ENCODE assay signal across 20 cellular contexts in genomic region chr2:110659248-110659647, GRCh38. TPM values are rescaled to one million over a fixed set of nuclear protein-coding genes. Genes with fewer than 3 reads are reported as not detected.
A peak's percentile ranks its signal among the peaks of the same experiment; 100 is the strongest.
DNase-seq lines count a peak whose midpoint lies in the region; ATAC-seq and TF ChIP-seq lines count a peak whose summit lies in the region.
"Had no signal": no experiment of that assay in that cellular context is flagged by ENCODE, and none has a peak within 500 bp of the region (broad histone marks: within the 10 kb centered on the region; RNA-seq: fewer than 3 reads in every experiment).

No MANE protein-coding gene starts in this region.

- H3K27me3 ChIP-seq in mesenchymal stem cell (ENCODE audit: control insufficient read depth in 1 of 2, insufficient read depth in 1 of 2, low read length in 2 of 2) = no peaks in the 10 kb centered on the region
- H3K27me3 ChIP-seq: BE2C, SJSA1, tibial nerve had no signal

- no peak overlapping the region for H3K4me2 ChIP-seq in mesenchymal stem cell (ENCODE audit: low read length, poor library complexity, severe bottlenecking)

- H3K14ac ChIP-seq in mesenchymal stem cell (ENCODE audit: low read length in 2 of 2) = no peak overlapping the region

- 100% methylated on average over 1 of the region's 2 CpGs for WGBS in mesenchymal stem cell

- no peak overlapping the region for H3K23ac ChIP-seq in mesenchymal stem cell (ENCODE audit: low read length in 2 of 2)

- no peak overlapping the region for H3K18ac ChIP-seq in mesenchymal stem cell (ENCODE audit: low read depth in 1 of 2, low read length in 2 of 2)

- H2BK5ac ChIP-seq in mesenchymal stem cell (ENCODE audit: low read depth, low read length, poor library complexity, severe bottlenecking) = no peak overlapping the region

- H3K79me1 ChIP-seq in mesenchymal stem cell (replicated peaks; ENCODE audit: low read length, poor library complexity, severe bottlenecking) = peaks cover 7% of the 10 kb centered on the region

- peak overlapping the region; percentile 53 for H3K27ac ChIP-seq in mesenchymal stem cell (ENCODE audit: low read length, poor library complexity, severe bottlenecking)
- H3K27ac ChIP-seq: SJSA1, skin epidermis, tibial nerve had no signal

- H3K36me3 ChIP-seq in mesenchymal stem cell (ENCODE audit: control insufficient read depth in 1 of 2, insufficient read depth in 2 of 2, low read depth in 1 of 2, low read length in 2 of 2) = peaks cover 2 to 14% of the 10 kb centered on the region in 2 experiments
- H3K36me3 ChIP-seq: tibial nerve had no signal

- H3K4ac ChIP-seq in mesenchymal stem cell (ENCODE audit: low read depth in 1 of 2, low read length in 2 of 2) = no peak overlapping the region

- no peak overlapping the region for H3K9ac ChIP-seq in mesenchymal stem cell (ENCODE audit: low read length)

- no peak overlapping the region for H4K91ac ChIP-seq in mesenchymal stem cell (ENCODE audit: low read length)

- no peak overlapping the region for H4K8ac ChIP-seq in mesenchymal stem cell (ENCODE audit: low read length)

- H2BK120ac ChIP-seq in mesenchymal stem cell (ENCODE audit: low read depth, low read length) = no peak overlapping the region

- TF ChIP-seq CTCF in AG10803 (conservative IDR thresholded peaks at IDR 0.05; ENCODE audit: low read length) = no peak

- DNase-seq in AG10803 (ENCODE audit: low read depth) (peak; percentile 41), EH (ENCODE audit: low read depth) (peak; percentile 38), amniotic epithelial cell (ENCODE audit: low read depth) (peak; percentile 86), mesenchymal stem cell (no peak), NCI-H2227 (lab: John Stamatoyannopoulos, UW; ENCODE audit: unreplicated experiment) (no peak), hippocampal formation (lab: John Stamatoyannopoulos, UW) (no peak)
- DNase-seq: activated CD4-positive, CD25-positive, alpha-beta regulatory T cell treated with anti-CD3 and anti-CD28 coated beads, Interleukin-2, amount 50 U/mL, for 72 hours; activated gamma-delta T cell; anterior cingulate cortex; BE2C; mesendoderm; NCI-H1436 treated with DMSO at 0.1 percent for 48 hours; NCI-H2171; NCI-H774; OCI-M1 had no signal

- H2AK5ac ChIP-seq in mesenchymal stem cell (ENCODE audit: low read length, severe bottlenecking) = no peak overlapping the region

- H2AFZ ChIP-seq in mesenchymal stem cell (ENCODE audit: low read depth, low read length) = no peak overlapping the region

- ATAC-seq in GM18873 (IDR thresholded peaks at IDR 0.05; ENCODE audit: low FRiP score, unreplicated experiment) = no peak
- ATAC-seq: natural killer cell treated with Interleukin-12 subunit alpha and Interleukin-12 subunit beta and Interleukin-15 and Interleukin-18, amount 100 ng/mL, for 72 hours had no signal

- H2BK12ac ChIP-seq in mesenchymal stem cell (ENCODE audit: low read length in 2 of 2) = no peak overlapping the region

- no peaks in the 10 kb centered on the region for H3K9me3 ChIP-seq in mesenchymal stem cell (ENCODE audit: control insufficient read depth, low read length)
- H3K9me3 ChIP-seq: BE2C, SJSA1, tibial nerve had no signal

- H2BK15ac ChIP-seq in mesenchymal stem cell (ENCODE audit: low read depth, poor library complexity, severe bottlenecking) = no peak overlapping the region

- H3K4me1 ChIP-seq in mesenchymal stem cell (ENCODE audit: control insufficient read depth, insufficient read depth, low read depth, low read length) = peaks cover 2% of the 10 kb centered on the region
- H3K4me1 ChIP-seq: BE2C, SJSA1, tibial nerve had no signal

- H3K4me3 ChIP-seq in AG10803 (ENCODE audit: low read length) (no peak overlapping the region), mesenchymal stem cell (ENCODE audit: insufficient read depth in 1 of 2, low read depth in 1 of 2, low read length in 2 of 2) (no peak overlapping the region)
- H3K4me3 ChIP-seq: SJSA1, skin epidermis, tibial nerve had no signal

RNA-seq across cellular contexts. Expression of gene BUB1, which starts 18.6 kb away (rescaled TPM):
- 5.1 TPM for polyA plus RNA-seq in mesenchymal stem cell (2013, experiment 1 of 2)
- 5.3 TPM for polyA plus RNA-seq in mesenchymal stem cell (2013, experiment 2 of 2)

Comparison
In these comparisons a context has a peak if more than half of its experiments do, and no peak if none do; other contexts are left out.
1. DNase-seq: peak in AG10803 (single experiment), EH (single experiment) and amniotic epithelial cell (single experiment); none in mesenchymal stem cell (single experiment), NCI-H2227 (single experiment) and hippocampal formation (0 of 2).